ENCODE assay signal across 27 cellular contexts in the genomic region with DNA sequence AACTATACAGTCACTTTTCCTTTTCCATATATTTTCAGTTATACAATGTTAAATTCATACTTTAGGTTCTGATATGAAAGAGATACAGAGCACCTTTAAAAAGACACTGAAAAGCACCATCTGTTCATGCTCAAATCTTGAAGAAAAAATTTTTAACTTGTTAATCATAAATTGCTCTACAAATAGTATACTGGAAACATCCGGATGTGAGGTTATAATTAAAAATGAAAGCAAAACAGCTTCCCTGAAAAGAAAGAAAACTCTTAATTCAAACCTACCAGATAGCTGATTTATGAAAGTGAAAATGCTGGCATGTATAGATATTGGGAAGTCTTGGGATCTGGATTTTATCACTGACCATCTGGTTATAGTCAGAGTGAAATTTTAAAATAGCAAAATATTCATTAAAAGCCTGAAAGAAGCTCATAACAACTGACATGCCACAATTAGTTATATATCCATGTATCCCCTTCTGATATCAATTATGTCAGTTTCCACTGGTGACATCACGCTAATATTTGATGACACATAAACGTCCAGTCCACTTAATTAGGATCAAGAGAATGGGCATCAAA.
DNase-seq lines count a peak whose midpoint lies in the region; ATAC-seq and FAIRE-seq lines count a peak whose summit lies in the region.
"Had no signal": no experiment of that assay in that cellular context is flagged by ENCODE, and none has a peak within 500 bp of the region (broad histone marks: within the 10 kb centered on the region; RNA-seq: fewer than 3 reads in every experiment).

No MANE protein-coding gene starts in this region.

- H4K20me1 ChIP-seq in GM23248 (ENCODE audit: insufficient read depth), result no peaks in the 10 kb centered on the region

- peak; percentile 20 for DNase-seq in AG08395 (ENCODE audit: low spot score)
- peak; percentile 62 for DNase-seq in GM23248
- peak; percentile 10 for DNase-seq in RPMI7951 (ENCODE audit: low read depth)
- DNase-seq in iris pigment epithelial cell (ENCODE audit: low read depth), result peak; percentile 35
- no peak for DNase-seq in NCI-H1930 (lab: John Stamatoyannopoulos, UW)
- no peak for DNase-seq in GM19239 (ENCODE audit: insufficient read length, low spot score)
- DNase-seq: activated B cell treated with CpG ODN at 0.5 μM for 24 hours; activated CD4-positive, alpha-beta T cell treated with anti-CD3 and anti-CD28 coated beads, Interleukin-2, amount 50 U/mL, for 4 hours; activated CD8-positive, alpha-beta memory T cell treated with anti-CD3 and anti-CD28 coated beads, Interleukin-2, amount 50 U/mL, for 4 hours; aorta; caudate nucleus; foreskin keratinocyte; mesendoderm; NCI-H1092; NCI-H187 treated with DMSO at 0.1 percent for 48 hours; NCI-H2227 treated with DMSO at 0.1 percent for 48 hours; NCI-H69; psoas muscle; Right ventricle myocardium superior; T-helper 9 cell; upper lobe of left lung had no signal

- WGBS in GM23248 (ENCODE audit: low coverage in 1 of 2, low lambda C conversion rate in 2 of 2, missing lambda C conversion rate in 2 of 2), 2 experiments, result 3 to 5% methylated on average over 3 of the region's 3 CpGs

- no peaks in the 10 kb centered on the region for H3K27me3 ChIP-seq in GM23248 (replicated peaks; ENCODE audit: insufficient read depth)
- H3K27me3 ChIP-seq: foreskin keratinocyte, neutrophil, upper lobe of left lung had no signal

- no peaks in the 10 kb centered on the region for H3K9me2 ChIP-seq in GM23248 (ENCODE audit: insufficient read depth)

- ATAC-seq in HG02642 (IDR thresholded peaks at IDR 0.05; ENCODE audit: poor library complexity, unreplicated experiment), result no peak
- no peak for ATAC-seq in GM19467 (IDR thresholded peaks at IDR 0.05; ENCODE audit: unreplicated experiment)
- ATAC-seq: A549, foreskin keratinocyte, GM23338 had no signal

- peak overlapping the region; percentile 66 for H2AFZ ChIP-seq in GM23248
- H2AFZ ChIP-seq: GM23338 had no signal

- H3K4me3 ChIP-seq in GM23248, result peak overlapping the region; percentile 56
- H3K4me3 ChIP-seq: A549, GM23338, psoas muscle, upper lobe of left lung had no signal

- H3K27ac ChIP-seq in GM23248, result peak overlapping the region; percentile 50
- H3K27ac ChIP-seq: A549, C4-2B, foreskin keratinocyte, neutrophil, psoas muscle, upper lobe of left lung had no signal

- no peaks in the 10 kb centered on the region for H3K9me3 ChIP-seq in GM23248 (ENCODE audit: low read depth)
- H3K9me3 ChIP-seq: A549, neutrophil, psoas muscle, upper lobe of left lung had no signal

- H3K9ac ChIP-seq in GM23248, result peak overlapping the region; percentile 51

- in situ Hi-C loops in GM23248 (cut with MboI), result no loop called here

- H3F3A ChIP-seq in GM23248 (ENCODE audit: insufficient read depth), result peaks cover 12% of the 10 kb centered on the region

- no peaks in the 10 kb centered on the region for H3K79me2 ChIP-seq in GM23248 (ENCODE audit: insufficient read depth)

- H3K4me2 ChIP-seq in GM23248 (ENCODE audit: unreplicated experiment), result peak overlapping the region; percentile 72
- H3K4me2 ChIP-seq: A549, GM23338 had no signal

- no peak for FAIRE-seq in GM19239 (lab: Jason Lieb, UNC)
- FAIRE-seq: A549 had no signal

- no peaks in the 10 kb centered on the region for H3K36me3 ChIP-seq in GM23248 (ENCODE audit: low read depth)
- H3K36me3 ChIP-seq: neutrophil, upper lobe of left lung had no signal

- H3K4me1 ChIP-seq in GM23248 (ENCODE audit: insufficient read depth), result peaks cover 17% of the 10 kb centered on the region
- H3K4me1 ChIP-seq: A549, upper lobe of left lung had no signal

Comparison
In these comparisons a context has a peak if more than half of its experiments do, and no peak if none do; other contexts are left out.
1. DNase-seq: peak in AG08395 (single experiment), GM23248 (single experiment), RPMI7951 (single experiment) and iris pigment epithelial cell (single experiment); none in NCI-H1930 (0 of 2) and GM19239 (single experiment).